10 cellular contexts compared by ENCODE assay signal in genomic region chr9:81737871-81738507, GRCh38. TPM values are rescaled to one million over a fixed set of nuclear protein-coding genes. Genes with fewer than 3 reads are reported as not detected.
DNase-seq lines count a peak whose midpoint lies in the region; ATAC-seq, FAIRE-seq and TF ChIP-seq lines count a peak whose summit lies in the region.
"Had no signal": no experiment of that assay in that cellular context is flagged by ENCODE, and none has a peak within 500 bp of the region (broad histone marks: within the 10 kb centered on the region; RNA-seq: fewer than 3 reads in every experiment).

No MANE protein-coding gene starts in this region.

- TF ChIP-seq CTCF in NB4 (IDR thresholded peaks at IDR 0.05; ENCODE audit: low read depth, low read length) (no peak), suprapubic skin (IDR thresholded peaks at IDR 0.05) (no peak)

- FAIRE-seq in small intestine (lab: Jason Lieb, UNC): no peak
- FAIRE-seq: frontal cortex, TTC549 had no signal

- H3K9me3 ChIP-seq in small intestine (ENCODE audit: control insufficient read depth, low read depth) (no peaks in the 10 kb centered on the region), suprapubic skin (no peaks in the 10 kb centered on the region)

- H3K27me3 ChIP-seq in small intestine (ENCODE audit: control insufficient read depth in 2 of 2, insufficient read depth in 2 of 2, low read length in 2 of 2) (no peaks in the 10 kb centered on the region), suprapubic skin (no peaks in the 10 kb centered on the region)

- H3K36me3 ChIP-seq in small intestine (ENCODE audit: control insufficient read depth in 2 of 2, insufficient read depth in 2 of 2, low read length in 2 of 2) (no peaks in the 10 kb centered on the region), suprapubic skin (no peaks in the 10 kb centered on the region)

- WGBS in small intestine, 3 donors: 30 to 51% (median 34%) methylated on average over 6 of the region's 6 CpGs
- 26% methylated on average over 6 of the region's 6 CpGs for WGBS in suprapubic skin

- TF ChIP-seq EP300 in suprapubic skin (IDR thresholded peaks at IDR 0.05): no peak

- DNase-seq in NB4 (ENCODE audit: low read depth) (peak; percentile 72), erythroblast (lab: John Stamatoyannopoulos, UW) (peak; percentile 87 to 91), small intestine (peak; percentile 78), midbrain (lab: John Stamatoyannopoulos, UW) (no peak), suprapubic skin (ENCODE audit: low spot score in 2 of 2) (no peak), 8988T (no peak), NCI-H2029 treated with DMSO at 0.1 percent for 48 hours (lab: John Stamatoyannopoulos, UW) (no peak)

- ATAC-seq in GM19351 (IDR thresholded peaks at IDR 0.05; ENCODE audit: unreplicated experiment): peak; percentile 70

- no peak overlapping the region for H3K4me3 ChIP-seq in NB4 (ENCODE audit: low read depth, low read length)
- no peak overlapping the region for H3K4me3 ChIP-seq in small intestine (ENCODE audit: low read depth in 1 of 2, low read length in 2 of 2)
- H3K4me3 ChIP-seq in suprapubic skin: no peak overlapping the region

- TF ChIP-seq POLR2A in NB4 (IDR thresholded peaks at IDR 0.05; ENCODE audit: extremely low read depth, insufficient read length) (no peak), erythroblast (IDR thresholded peaks at IDR 0.05; ENCODE audit: low read length) (no peak), suprapubic skin (IDR thresholded peaks at IDR 0.05) (no peak)

- H3K4me1 ChIP-seq in small intestine (ENCODE audit: control insufficient read depth in 2 of 2, insufficient read depth in 1 of 2, low read depth in 1 of 2, low read length in 1 of 2) (peaks cover 0 to 2% of the 10 kb centered on the region in 2 donors), suprapubic skin (peaks cover 11% of the 10 kb centered on the region)

- peak overlapping the region in 1 of 2 donors; percentile 69 for H3K27ac ChIP-seq in small intestine (ENCODE audit: low read depth in 1 of 2, low read length in 1 of 2)
- H3K27ac ChIP-seq in suprapubic skin: no peak overlapping the region

RNA-seq across cellular contexts. Expression of gene TLE1, which starts 48.6 kb away (rescaled TPM):
- polyA plus RNA-seq in small intestine: 10 to 100 TPM in 2 of 3 donors, 1 to 10 TPM in 1; 5.9 to 21.4 (median 16.1) TPM
- total RNA-seq in suprapubic skin: 10 to 100 TPM; 34.8 to 73.5 (median 47.5) TPM

Comparison
In these comparisons a context has a peak if more than half of its experiments do, and no peak if none do; other contexts are left out.
1. DNase-seq: peak in NB4 (single experiment), erythroblast (2 of 2) and small intestine (single experiment); none in midbrain (single experiment), suprapubic skin (0 of 2), 8988T (single experiment) and NCI-H2029 treated with DMSO at 0.1 percent for 48 hours (single experiment).